13 cellular contexts compared by ENCODE assay signal in genomic region chr1:248565530-248566373, GRCh38. TPM values are rescaled to one million over a fixed set of nuclear protein-coding genes. Genes with fewer than 3 reads are reported as not detected.
DNase-seq lines count a peak whose midpoint lies in the region; ATAC-seq, FAIRE-seq and TF ChIP-seq lines count a peak whose summit lies in the region.
"Not testable (repeated sequence)": the region's sequence is repeated elsewhere in the genome, so short reads cannot be mapped to it uniquely, and the experiment has no call there.
"Had no signal": no experiment of that assay in that cellular context is flagged by ENCODE, and none has a peak within 500 bp of the region (broad histone marks: within the 10 kb centered on the region; RNA-seq: fewer than 3 reads in every experiment).

No MANE protein-coding gene starts in this region.

- POLR2A ChIA-PET in activated CD8-positive, alpha-beta T cell treated with anti-CD3 and anti-CD28 coated beads for 36 hours (lab: Charles Lee); K562 (lab: Yijun Ruan, JAX): not testable (repeated sequence)

- H3K9me3 ChIP-seq in Loucy (ENCODE audit: insufficient read depth, low read depth, low read length); K562 (replicated peaks; ENCODE audit: control insufficient read depth, insufficient read depth, low read depth, low read length): not testable (repeated sequence)

- not testable (repeated sequence) for TF ChIP-seq RAD21 in K562 (CRISPR knock-in tag; conservative IDR thresholded peaks at IDR 0.05 in 1 of 2, IDR thresholded peaks at IDR 0.05 in 1 of 2)

- not testable (repeated sequence) for H3K9ac ChIP-seq in Loucy (ENCODE audit: low read depth, low read length, poor library complexity, severe bottlenecking); K562 (ENCODE audit: insufficient read depth in 1 of 2, low read depth in 2 of 2, low read length in 2 of 2)

- FAIRE-seq in GM18507 (lab: Jason Lieb, UNC) (peak; percentile 83), K562 (lab: Jason Lieb, UNC) (peak; percentile 54)

- H3K4me1 Mint-ChIP-seq in activated CD8-positive, alpha-beta T cell treated with anti-CD3 and anti-CD28 coated beads for 36 hours (ENCODE audit: low read depth), result not testable (repeated sequence)

- not testable (repeated sequence) for TF ChIP-seq EP300 in K562 (IDR thresholded peaks at IDR 0.05; ENCODE audit: low read length)

- WGBS in K562 (ENCODE audit: insufficient coverage, low coverage, missing lambda C conversion rate), result 0% methylated on average over 6 of the region's 11 CpGs

- not testable (repeated sequence) for BruUV-seq in K562 (replicated peaks; lab: Mats Ljungman, UMichigan)

- H3K27me3 ChIP-seq in Loucy (ENCODE audit: insufficient read depth, low read length, poor library complexity, severe bottlenecking); K562 (ENCODE audit: control insufficient read depth in 2 of 2, insufficient read depth in 2 of 2, low read length in 2 of 2): not testable (repeated sequence)

- in situ Hi-C loops in K562 (cut with MboI), result not testable (repeated sequence)

- H4K20me1 ChIP-seq in Loucy (ENCODE audit: insufficient read depth, low read length, poor library complexity, severe bottlenecking); K562 (replicated peaks; ENCODE audit: control insufficient read depth, insufficient read depth, low read length): not testable (repeated sequence)

- H3K4me1 ChIP-seq in Loucy (ENCODE audit: insufficient read depth, low read length, poor library complexity, severe bottlenecking); K562 (replicated peaks in 1 of 2; ENCODE audit: control insufficient read depth in 2 of 2, insufficient read depth in 2 of 2, low read length in 2 of 2): not testable (repeated sequence)

- not testable (repeated sequence) for H3K27ac ChIP-seq in K562 (ENCODE audit: extremely low read depth, low read depth, low read length)

- not testable (repeated sequence) for DNase-seq in GM18507 (ENCODE audit: extremely low spot score, insufficient read length, low read depth); K562 (ENCODE audit: extremely low read depth in 1 of 4, low spot score in 3 of 4); stimulated activated naive CD8-positive, alpha-beta T cell treated with anti-CD3 and anti-CD28 coated beads, Interleukin-15, Interleukin-2, amounts not matched to agents 100 U/mL and 50 U/mL, for 24 hours
- peak; percentile 29 for DNase-seq in activated CD8-positive, alpha-beta T cell treated with anti-CD3 and anti-CD28 coated beads for 36 hours

- not testable (repeated sequence) for H3K4me3 ChIP-seq in Loucy (ENCODE audit: low read length, poor library complexity, severe bottlenecking); K562

- intact Hi-C loops in activated CD8-positive, alpha-beta T cell treated with anti-CD3 and anti-CD28 coated beads for 36 hours (cut with micrococcal nuclease); K562 (cut with micrococcal nuclease): not testable (repeated sequence)

- 0 out of 2 replicates have a peak overlapping the region, but pooled peaks have one; percentile 22 for H2AFZ ChIP-seq in Loucy (ENCODE audit: low read length)
- H2AFZ ChIP-seq in K562 (ENCODE audit: low read depth, low read length), result not testable (repeated sequence)

- CTCF ChIA-PET in activated CD8-positive, alpha-beta T cell treated with anti-CD3 and anti-CD28 coated beads for 36 hours (lab: Charles Lee); K562 (lab: Yijun Ruan, JAX; ENCODE audit: low intra/inter-chr PET ratio): not testable (repeated sequence)

- H3F3A ChIP-seq in Loucy (ENCODE audit: low read depth), result not testable (repeated sequence)

- not testable (repeated sequence) for TF ChIP-seq POLR2A in K562 (conservative IDR thresholded peaks at IDR 0.05)

- H3K4me2 ChIP-seq in Loucy (ENCODE audit: low read depth, low read length, poor library complexity, severe bottlenecking); K562 (ENCODE audit: insufficient read depth, low read length): not testable (repeated sequence)

- not testable (repeated sequence) for H3K36me3 ChIP-seq in Loucy (ENCODE audit: insufficient read depth, low read length); K562 (ENCODE audit: control insufficient read depth, insufficient read depth, low read length)

- not testable (repeated sequence) for H3K27me3 Mint-ChIP-seq in activated CD8-positive, alpha-beta T cell treated with anti-CD3 and anti-CD28 coated beads for 36 hours

- TF ChIP-seq CTCF in Loucy (conservative IDR thresholded peaks at IDR 0.05; ENCODE audit: low read length); activated CD8-positive, alpha-beta T cell treated with anti-CD3 and anti-CD28 coated beads for 36 hours (IDR thresholded peaks at IDR 0.05); K562 (IDR thresholded peaks at IDR 0.05 in 2 of 3, conservative IDR thresholded peaks at IDR 0.05 in 1 of 3; ENCODE audit: insufficient read depth in 2 of 3, low read depth in 1 of 3, low read length in 3 of 3): not testable (repeated sequence)

- not testable (repeated sequence) for H3K79me2 ChIP-seq in Loucy (ENCODE audit: insufficient read depth, low read length); K562 (ENCODE audit: control insufficient read depth, insufficient read depth, low read length)

- not testable (repeated sequence) for H3K9me2 ChIP-seq in Loucy (replicated peaks; ENCODE audit: low read depth, low read length)

- not testable (repeated sequence) for H3K36me3 Mint-ChIP-seq in activated CD8-positive, alpha-beta T cell treated with anti-CD3 and anti-CD28 coated beads for 36 hours (ENCODE audit: low read depth)

- peak overlapping the region; percentile 92 for H3K27ac Mint-ChIP-seq in activated CD8-positive, alpha-beta T cell treated with anti-CD3 and anti-CD28 coated beads for 36 hours

- ATAC-seq in GM19463 (IDR thresholded peaks at IDR 0.05; ENCODE audit: unreplicated experiment) (peak; percentile 71), HG02642 (IDR thresholded peaks at IDR 0.05; ENCODE audit: poor library complexity, unreplicated experiment) (peak; percentile 80), HG03139 (IDR thresholded peaks at IDR 0.05; ENCODE audit: unreplicated experiment) (peak; percentile 55)
- ATAC-seq in activated CD8-positive, alpha-beta T cell treated with anti-CD3 and anti-CD28 coated beads for 36 hours, result peak; percentile 92
- ATAC-seq in K562, result not testable (repeated sequence)
- ATAC-seq in stimulated activated naive CD8-positive, alpha-beta T cell treated with anti-CD3 and anti-CD28 coated beads, Interleukin-15, Interleukin-2, amounts not matched to agents 100 U/mL and 50 U/mL, for 24 hours, result peak; percentile 90

- peak overlapping the region; percentile 74 for H3K4me3 Mint-ChIP-seq in activated CD8-positive, alpha-beta T cell treated with anti-CD3 and anti-CD28 coated beads for 36 hours

- not testable (repeated sequence) for H3K9me1 ChIP-seq in K562 (ENCODE audit: control insufficient read depth, insufficient read depth, low read length)

- H3K9me3 Mint-ChIP-seq in activated CD8-positive, alpha-beta T cell treated with anti-CD3 and anti-CD28 coated beads for 36 hours, result not testable (repeated sequence)

RNA-seq across cellular contexts. Expression of gene OR2T29, which starts 3.2 kb away (rescaled TPM):
- total RNA-seq in activated CD8-positive, alpha-beta T cell treated with anti-CD3 and anti-CD28 coated beads for 36 hours, result not detected
- not detected in 2 replicates for total RNA-seq in K562 (2011; cell fraction: chromatin; rRNA removed; ENCODE audit: low replicate concordance)
- total RNA-seq in K562 (2011; cell fraction: nucleolus; rRNA removed), result not detected in 2 replicates
- not detected in 2 replicates for total RNA-seq in K562 (2011; cell fraction: nucleoplasm; rRNA removed)
- not detected in 2 replicates for total RNA-seq in K562 (2014; rRNA removed)
- total RNA-seq in K562 (2014; rRNA removed; fragmentation: Illumina TruSeq; extraction: Trizol), result not detected in 2 replicates
- total RNA-seq in K562 (2015; rRNA removed; fragmentation: Illumina TruSeq; extraction: Trizol), result not detected in 2 replicates
- total RNA-seq in K562 (2021), result not detected in 2 replicates
- not detected in 2 replicates for polyA plus RNA-seq in K562 (2011; rRNA removed)
- not detected in 2 replicates for polyA plus RNA-seq in K562 (2011; cell fraction: cytosol; rRNA removed)
- not detected in 2 replicates for polyA plus RNA-seq in K562 (2011; cell fraction: nucleus; rRNA removed)
- polyA plus RNA-seq in K562 (2012), result not detected in 2 replicates
- polyA plus RNA-seq in K562 (2014; fragmentation: Illumina TruSeq; extraction: Trizol), result not detected in 2 replicates
- not detected for polyA plus RNA-seq in K562 (2014; fragmentation: Nextera tagmentation; extraction: Ambion mirVana)
- not detected in 2 replicates for polyA plus RNA-seq in K562 (2014; rRNA removed)
- polyA minus RNA-seq in K562 (2011; rRNA and poly(A)+ RNA removed), result not detected in 2 replicates
- not detected in 2 replicates for polyA minus RNA-seq in K562 (2011; cell fraction: cytosol; rRNA and poly(A)+ RNA removed)
- polyA minus RNA-seq in K562 (2011; cell fraction: nucleus; rRNA and poly(A)+ RNA removed), result not detected in 2 replicates
- total RNA-seq: breast epithelium, fibroblast of lung, heart right ventricle, temporal lobe had no signal
- polyA plus RNA-seq: fibroblast of lung, heart right ventricle, keratinocyte had no signal

RNA-seq across cellular contexts. Expression of gene OR2T34, which starts 8.8 kb away (rescaled TPM):
- not detected for total RNA-seq in activated CD8-positive, alpha-beta T cell treated with anti-CD3 and anti-CD28 coated beads for 36 hours
- not detected in 2 replicates for total RNA-seq in K562 (2011; cell fraction: chromatin; rRNA removed; ENCODE audit: low replicate concordance)
- total RNA-seq in K562 (2011; cell fraction: nucleolus; rRNA removed), result not detected in 2 replicates
- not detected in 2 replicates for total RNA-seq in K562 (2011; cell fraction: nucleoplasm; rRNA removed)
- not detected in 2 replicates for total RNA-seq in K562 (2014; rRNA removed)
- total RNA-seq in K562 (2014; rRNA removed; fragmentation: Illumina TruSeq; extraction: Trizol), result not detected in 2 replicates
- not detected in 2 replicates for total RNA-seq in K562 (2015; rRNA removed; fragmentation: Illumina TruSeq; extraction: Trizol)
- not detected in 2 replicates for total RNA-seq in K562 (2021)
- polyA plus RNA-seq in K562 (2011; rRNA removed), result not detected in 2 replicates
- not detected in 2 replicates for polyA plus RNA-seq in K562 (2011; cell fraction: cytosol; rRNA removed)
- polyA plus RNA-seq in K562 (2011; cell fraction: nucleus; rRNA removed), result not detected in 2 replicates
- not detected in 2 replicates for polyA plus RNA-seq in K562 (2012)
- not detected in 2 replicates for polyA plus RNA-seq in K562 (2014; fragmentation: Illumina TruSeq; extraction: Trizol)
- not detected for polyA plus RNA-seq in K562 (2014; fragmentation: Nextera tagmentation; extraction: Ambion mirVana)
- not detected in 2 replicates for polyA plus RNA-seq in K562 (2014; rRNA removed)
- not detected in 2 replicates for polyA minus RNA-seq in K562 (2011; rRNA and poly(A)+ RNA removed)
- not detected in 2 replicates for polyA minus RNA-seq in K562 (2011; cell fraction: cytosol; rRNA and poly(A)+ RNA removed)
- not detected in 2 replicates for polyA minus RNA-seq in K562 (2011; cell fraction: nucleus; rRNA and poly(A)+ RNA removed)
- total RNA-seq: breast epithelium, fibroblast of lung, heart right ventricle, temporal lobe had no signal
- polyA plus RNA-seq: fibroblast of lung, heart right ventricle, keratinocyte had no signal

RNA-seq across cellular contexts. Expression of gene OR2T10, which starts 31.7 kb away (rescaled TPM):
- total RNA-seq in activated CD8-positive, alpha-beta T cell treated with anti-CD3 and anti-CD28 coated beads for 36 hours, result not detected
- not detected in 2 replicates for total RNA-seq in K562 (2011; cell fraction: chromatin; rRNA removed; ENCODE audit: low replicate concordance)
- total RNA-seq in K562 (2011; cell fraction: nucleolus; rRNA removed), result not detected in 2 replicates
- total RNA-seq in K562 (2011; cell fraction: nucleoplasm; rRNA removed), result not detected in 2 replicates
- total RNA-seq in K562 (2014; rRNA removed), result not detected in 2 replicates
- total RNA-seq in K562 (2014; rRNA removed; fragmentation: Illumina TruSeq; extraction: Trizol), result not detected in 2 replicates
- not detected in 2 replicates for total RNA-seq in K562 (2015; rRNA removed; fragmentation: Illumina TruSeq; extraction: Trizol)
- not detected in 2 replicates for total RNA-seq in K562 (2021)
- not detected in 2 replicates for polyA plus RNA-seq in K562 (2011; rRNA removed)
- 0.06 TPM in 1 of 2 replicates, not detected in the other for polyA plus RNA-seq in K562 (2011; cell fraction: cytosol; rRNA removed)
- not detected in 2 replicates for polyA plus RNA-seq in K562 (2011; cell fraction: nucleus; rRNA removed)
- 0.06 TPM in 1 of 2 replicates, not detected in the other for polyA plus RNA-seq in K562 (2012)
- not detected in 2 replicates for polyA plus RNA-seq in K562 (2014; fragmentation: Illumina TruSeq; extraction: Trizol)
- not detected for polyA plus RNA-seq in K562 (2014; fragmentation: Nextera tagmentation; extraction: Ambion mirVana)
- not detected in 2 replicates for polyA plus RNA-seq in K562 (2014; rRNA removed)
- not detected in 2 replicates for polyA minus RNA-seq in K562 (2011; rRNA and poly(A)+ RNA removed)
- not detected in 2 replicates for polyA minus RNA-seq in K562 (2011; cell fraction: cytosol; rRNA and poly(A)+ RNA removed)
- not detected in 2 replicates for polyA minus RNA-seq in K562 (2011; cell fraction: nucleus; rRNA and poly(A)+ RNA removed)
- total RNA-seq: breast epithelium, fibroblast of lung, heart right ventricle, temporal lobe had no signal
- polyA plus RNA-seq: fibroblast of lung, heart right ventricle, keratinocyte had no signal

RNA-seq across cellular contexts. Expression of gene OR2G6, which starts 57.9 kb away (rescaled TPM):
- not detected for total RNA-seq in activated CD8-positive, alpha-beta T cell treated with anti-CD3 and anti-CD28 coated beads for 36 hours
- total RNA-seq in K562 (2011; cell fraction: chromatin; rRNA removed; ENCODE audit: low replicate concordance), result not detected in 2 replicates
- not detected in 2 replicates for total RNA-seq in K562 (2011; cell fraction: nucleolus; rRNA removed)
- total RNA-seq in K562 (2011; cell fraction: nucleoplasm; rRNA removed), result not detected in 2 replicates
- total RNA-seq in K562 (2014; rRNA removed) (not detected in 2 replicates), K562 (2014; rRNA removed; fragmentation: Illumina TruSeq; extraction: Trizol) (not detected in 2 replicates), K562 (2015; rRNA removed; fragmentation: Illumina TruSeq; extraction: Trizol) (not detected in 2 replicates), K562 (2021) (not detected in 2 replicates)
- polyA plus RNA-seq in K562 (2011; rRNA removed) (not detected in 2 replicates), K562 (2014; fragmentation: Illumina TruSeq; extraction: Trizol) (not detected in 2 replicates), K562 (2014; fragmentation: Nextera tagmentation; extraction: Ambion mirVana) (not detected), K562 (2014; rRNA removed) (0.01 TPM in 1 of 2 replicates, not detected in the other)
- polyA plus RNA-seq in K562 (2011; cell fraction: cytosol; rRNA removed), result not detected in 2 replicates
- polyA plus RNA-seq in K562 (2011; cell fraction: nucleus; rRNA removed), result not detected in 2 replicates
- polyA plus RNA-seq in K562 (2012), result not detected in 2 replicates
- polyA minus RNA-seq in K562 (2011; rRNA and poly(A)+ RNA removed), result not detected in 2 replicates
- polyA minus RNA-seq in K562 (2011; cell fraction: cytosol; rRNA and poly(A)+ RNA removed), result not detected in 2 replicates
- polyA minus RNA-seq in K562 (2011; cell fraction: nucleus; rRNA and poly(A)+ RNA removed), result not detected in 2 replicates
- total RNA-seq: breast epithelium, fibroblast of lung, heart right ventricle, temporal lobe had no signal
- polyA plus RNA-seq: fibroblast of lung, heart right ventricle, keratinocyte had no signal
